8 cellular contexts compared by ENCODE assay signal in the genomic region with DNA sequence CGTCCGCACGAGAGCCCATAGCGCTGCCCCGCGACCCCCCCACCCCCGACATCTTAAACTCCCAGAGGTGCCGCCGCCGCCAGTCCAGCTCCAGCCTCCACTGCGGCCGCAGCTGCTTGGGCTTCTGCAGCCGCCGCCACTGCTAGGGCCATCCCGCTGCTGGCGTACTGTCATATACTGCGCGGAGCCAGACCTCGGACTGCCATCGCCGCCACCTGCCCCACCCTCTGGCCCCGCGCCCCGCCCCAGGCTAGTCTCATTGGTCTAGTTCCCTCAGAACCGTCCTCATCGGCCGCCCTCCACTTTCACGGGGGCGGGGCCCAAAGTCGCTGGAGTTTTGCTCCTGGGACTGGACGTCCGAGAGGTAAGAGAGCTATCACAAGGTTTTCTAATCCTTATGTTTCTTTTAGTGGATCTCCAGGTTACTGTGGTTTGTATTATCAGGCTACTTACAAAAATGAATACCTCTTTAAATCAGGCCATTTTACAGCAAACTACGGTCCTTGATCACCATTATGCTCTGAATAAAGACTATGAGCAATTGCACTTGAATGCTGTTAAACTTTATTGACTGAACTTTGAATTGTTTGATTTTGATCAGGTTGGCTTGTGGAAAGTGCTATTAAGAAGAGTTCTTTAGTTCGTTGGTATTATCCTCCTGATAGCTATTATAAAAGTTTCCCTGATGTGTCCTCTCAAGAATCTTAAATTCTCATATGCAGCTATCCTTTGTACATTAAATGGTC. TPM values are rescaled to one million over a fixed set of nuclear protein-coding genes. Genes with fewer than 3 reads are reported as not detected.
A peak's percentile ranks its signal among the peaks of the same experiment; 100 is the strongest.
DNase-seq lines count a peak whose midpoint lies in the region; ATAC-seq, FAIRE-seq and TF ChIP-seq lines count a peak whose summit lies in the region.

No MANE protein-coding gene starts in this region.

- TF ChIP-seq CTCF in osteoblast (IDR thresholded peaks at IDR 0.05; ENCODE audit: extremely low read depth, low read depth, low read length): no peak

- H3K27ac ChIP-seq in osteoblast (ENCODE audit: low read depth, low read length): no peak overlapping the region

- ATAC-seq in activated naive CD8-positive, alpha-beta T cell treated with anti-CD3 and anti-CD28 coated beads, Interleukin-2, amount 50 U/mL, for 24 hours: peak; percentile 82
- no peak for ATAC-seq in HG02840 (IDR thresholded peaks at IDR 0.05; ENCODE audit: low FRiP score, unreplicated experiment)

- peaks cover 53% of the 10 kb centered on the region for H3K27me3 ChIP-seq in osteoblast (ENCODE audit: insufficient read depth, low read length)

- no peaks in the 10 kb centered on the region for H3K36me3 Mint-ChIP-seq in activated naive CD8-positive, alpha-beta T cell treated with anti-CD3 and anti-CD28 coated beads, Interleukin-2, amount 50 U/mL, for 24 hours (ENCODE audit: low read depth)

- H3K4me1 ChIP-seq in osteoblast (ENCODE audit: insufficient read depth, low read length): no peaks in the 10 kb centered on the region

- H3K27me3 Mint-ChIP-seq in activated naive CD8-positive, alpha-beta T cell treated with anti-CD3 and anti-CD28 coated beads, Interleukin-2, amount 50 U/mL, for 24 hours: peaks cover 54% of the 10 kb centered on the region

- H3K36me3 ChIP-seq in osteoblast (ENCODE audit: insufficient read depth, low read length): no peaks in the 10 kb centered on the region

- no peaks in the 10 kb centered on the region for H4K20me1 ChIP-seq in osteoblast (ENCODE audit: insufficient read depth, low read length)

- DNase-seq in GM19239 (ENCODE audit: insufficient read length, low spot score): no peak
- peak; percentile 61 for DNase-seq in NCI-H510A (lab: John Stamatoyannopoulos, UW)
- DNase-seq in activated naive CD8-positive, alpha-beta T cell treated with anti-CD3 and anti-CD28 coated beads, Interleukin-2, amount 50 U/mL, for 24 hours: peak; percentile 41
- peak; percentile 97 for DNase-seq in cardiac septum (ENCODE audit: low spot score)
- peak; percentile 95 for DNase-seq in osteoblast (ENCODE audit: insufficient read length, low spot score, missing footprints)
- no peak for DNase-seq in cerebellar cortex (ENCODE audit: low spot score)
- DNase-seq in NCI-H2196 (lab: John Stamatoyannopoulos, UW; ENCODE audit: unreplicated experiment): no peak

- FAIRE-seq in GM19239 (lab: Jason Lieb, UNC): peak; percentile 39

- H3K4me1 Mint-ChIP-seq in activated naive CD8-positive, alpha-beta T cell treated with anti-CD3 and anti-CD28 coated beads, Interleukin-2, amount 50 U/mL, for 24 hours: peaks cover 24% of the 10 kb centered on the region

- peak overlapping the region; percentile 6 for H2AFZ ChIP-seq in osteoblast (ENCODE audit: low read length)

- H3K9me3 Mint-ChIP-seq in activated naive CD8-positive, alpha-beta T cell treated with anti-CD3 and anti-CD28 coated beads, Interleukin-2, amount 50 U/mL, for 24 hours: no peaks in the 10 kb centered on the region

- H3K4me2 ChIP-seq in osteoblast (ENCODE audit: insufficient read depth, low read length): peak overlapping the region; percentile 61

- H3K4me3 Mint-ChIP-seq in activated naive CD8-positive, alpha-beta T cell treated with anti-CD3 and anti-CD28 coated beads, Interleukin-2, amount 50 U/mL, for 24 hours: no peak overlapping the region

- intact Hi-C loops in cardiac septum (cut with DNase I): no loop called here

- H3K9me3 ChIP-seq in osteoblast (ENCODE audit: low read depth, low read length): no peaks in the 10 kb centered on the region

- H3K27ac Mint-ChIP-seq in activated naive CD8-positive, alpha-beta T cell treated with anti-CD3 and anti-CD28 coated beads, Interleukin-2, amount 50 U/mL, for 24 hours: no peak overlapping the region

- peak overlapping the region; percentile 46 for H3K4me3 ChIP-seq in osteoblast (ENCODE audit: insufficient read depth, low read length)

- H3K79me2 ChIP-seq in osteoblast (ENCODE audit: insufficient read depth, low read length): no peaks in the 10 kb centered on the region

RNA-seq across cellular contexts. Expression of a gene that starts 2.8 kb away (rescaled TPM):
- total RNA-seq in cardiac septum (1.2 TPM), osteoblast (under 0.01 TPM in 1 of 2 replicates, not detected in the other)

Comparison
In these comparisons a context has a peak if more than half of its experiments do, and no peak if none do; other contexts are left out.
1. DNase-seq: peak in NCI-H510A (single experiment), activated naive CD8-positive, alpha-beta T cell treated with anti-CD3 and anti-CD28 coated beads, Interleukin-2, amount 50 U/mL, for 24 hours (single experiment), cardiac septum (single experiment) and osteoblast (single experiment); none in GM19239 (single experiment), cerebellar cortex (single experiment) and NCI-H2196 (single experiment).